14 cellular contexts compared by ENCODE assay signal in genomic region chr6:135576055-135576454, GRCh38.
DNase-seq lines count a peak whose midpoint lies in the region; ATAC-seq and TF ChIP-seq lines count a peak whose summit lies in the region.
"Had no signal": no experiment of that assay in that cellular context is flagged by ENCODE, and none has a peak within 500 bp of the region (broad histone marks: within the 10 kb centered on the region; RNA-seq: fewer than 3 reads in every experiment).

No MANE protein-coding gene starts in this region.

- no peak for DNase-seq in activated T-cell treated with anti-CD3 and anti-CD28 coated beads, Interleukin-2, amount 50 U/mL, for 72 hours
- no peak for DNase-seq in activated T-cell treated with anti-CD3 and anti-CD28 coated beads for 4 hours
- peak; percentile 24 for DNase-seq in NCI-H2107 treated with DMSO at 0.1 percent for 48 hours (lab: John Stamatoyannopoulos, UW; ENCODE audit: unreplicated experiment)
- peak; percentile 65 to 80 for DNase-seq in cardiac fibroblast (ENCODE audit: low read depth in 2 of 2)
- DNase-seq in stimulated activated CD4-positive, alpha-beta T cell treated with anti-CD3 and anti-CD28 coated beads, Interleukin-4, amount 100 ng/mL, for 1 hour, result no peak
- DNase-seq: activated effector memory CD4-positive, alpha-beta T cell treated with anti-CD3 and anti-CD28 coated beads, Interleukin-2, amount 50 U/mL, for 16 hours; CD4-positive, CD25-positive, alpha-beta regulatory T cell; dorsolateral prefrontal cortex; naive B cell; NCI-H146; stimulated activated CD4-positive, alpha-beta T cell treated with anti-CD3 and anti-CD28 coated beads, Interleukin-12 subunit alpha, Interleukin-12 subunit beta, amount 100 ng/mL, for 4 hours had no signal

- H3K36me3 Mint-ChIP-seq in activated T-cell treated with anti-CD3 and anti-CD28 coated beads, Interleukin-2, amount 50 U/mL, for 72 hours (ENCODE audit: insufficient read depth in 2 of 2), result peaks cover 3 to 14% of the 10 kb centered on the region in 2 donors
- no peaks in the 10 kb centered on the region for H3K36me3 Mint-ChIP-seq in stimulated activated memory B cell treated with anti-CD40 and anti-IgM and Interleukin-4, amounts not matched to agents 10 μg/mL and 1 μg/mL and 100 μg/mL, for 72 hours
- H3K36me3 Mint-ChIP-seq: CD4-positive, CD25-positive, alpha-beta regulatory T cell; naive B cell had no signal

- no peaks in the 10 kb centered on the region for H3K27me3 Mint-ChIP-seq in activated T-cell treated with anti-CD3 and anti-CD28 coated beads, Interleukin-2, amount 50 U/mL, for 72 hours (ENCODE audit: low read depth)
- H3K27me3 Mint-ChIP-seq in stimulated activated memory B cell treated with anti-CD40 and anti-IgM and Interleukin-4, amounts not matched to agents 10 μg/mL and 1 μg/mL and 100 μg/mL, for 72 hours, result no peaks in the 10 kb centered on the region

- no peak for TF ChIP-seq CTCF in cardiac fibroblast (IDR thresholded peaks at IDR 0.05; ENCODE audit: low read depth, low read length)

- H3K27ac Mint-ChIP-seq in activated T-cell treated with anti-CD3 and anti-CD28 coated beads, Interleukin-2, amount 50 U/mL, for 72 hours, result peak overlapping the region; percentile 57
- H3K27ac Mint-ChIP-seq in stimulated activated memory B cell treated with anti-CD40 and anti-IgM and Interleukin-4, amounts not matched to agents 10 μg/mL and 1 μg/mL and 100 μg/mL, for 72 hours, result peak overlapping the region; percentile 75
- H3K27ac Mint-ChIP-seq: CD4-positive, CD25-positive, alpha-beta regulatory T cell; naive B cell had no signal

- no peak overlapping the region for H3K4me3 ChIP-seq in cardiac fibroblast (replicated peaks in 1 of 2; ENCODE audit: low read depth in 2 of 2, low read length in 2 of 2)
- H3K4me3 ChIP-seq: dorsolateral prefrontal cortex had no signal

- ATAC-seq in activated T-cell treated with anti-CD3 and anti-CD28 coated beads, Interleukin-2, amount 50 U/mL, for 72 hours (replicated peaks in 1 of 2), result no peak
- ATAC-seq in stimulated activated memory B cell treated with anti-CD40 and anti-IgM and Interleukin-4, amounts not matched to agents 10 μg/mL and 1 μg/mL and 100 μg/mL, for 72 hours, result no peak
- ATAC-seq in GM19023 (IDR thresholded peaks at IDR 0.05; ENCODE audit: unreplicated experiment) (no peak), HG02678 (IDR thresholded peaks at IDR 0.05; ENCODE audit: unreplicated experiment) (no peak)

- peaks cover 44% of the 10 kb centered on the region for H3K4me1 Mint-ChIP-seq in activated T-cell treated with anti-CD3 and anti-CD28 coated beads, Interleukin-2, amount 50 U/mL, for 72 hours (ENCODE audit: low read depth)
- H3K4me1 Mint-ChIP-seq in stimulated activated memory B cell treated with anti-CD40 and anti-IgM and Interleukin-4, amounts not matched to agents 10 μg/mL and 1 μg/mL and 100 μg/mL, for 72 hours, result peaks cover 14% of the 10 kb centered on the region

- H3K4me3 Mint-ChIP-seq in activated T-cell treated with anti-CD3 and anti-CD28 coated beads, Interleukin-2, amount 50 U/mL, for 72 hours, result peak overlapping the region; percentile 47 to 49
- no peak overlapping the region for H3K4me3 Mint-ChIP-seq in stimulated activated memory B cell treated with anti-CD40 and anti-IgM and Interleukin-4, amounts not matched to agents 10 μg/mL and 1 μg/mL and 100 μg/mL, for 72 hours
- H3K4me3 Mint-ChIP-seq: CD4-positive, CD25-positive, alpha-beta regulatory T cell; naive B cell had no signal

- H3K9me3 Mint-ChIP-seq in activated T-cell treated with anti-CD3 and anti-CD28 coated beads, Interleukin-2, amount 50 U/mL, for 72 hours, result peaks cover 1 to 3% of the 10 kb centered on the region in 2 donors
- no peaks in the 10 kb centered on the region for H3K9me3 Mint-ChIP-seq in stimulated activated memory B cell treated with anti-CD40 and anti-IgM and Interleukin-4, amounts not matched to agents 10 μg/mL and 1 μg/mL and 100 μg/mL, for 72 hours
- H3K9me3 Mint-ChIP-seq: CD4-positive, CD25-positive, alpha-beta regulatory T cell; naive B cell had no signal

Comparison
In these comparisons a context has a peak if more than half of its experiments do, and no peak if none do; other contexts are left out.
1. DNase-seq: peak in NCI-H2107 treated with DMSO at 0.1 percent for 48 hours (single experiment) and cardiac fibroblast (2 of 2); none in activated T-cell treated with anti-CD3 and anti-CD28 coated beads, Interleukin-2, amount 50 U/mL, for 72 hours (0 of 2), activated T-cell treated with anti-CD3 and anti-CD28 coated beads for 4 hours (single experiment) and stimulated activated CD4-positive, alpha-beta T cell treated with anti-CD3 and anti-CD28 coated beads, Interleukin-4, amount 100 ng/mL, for 1 hour (single experiment).